Comparison of ENCODE assay signal across 1 cellular context in genomic region chr3:72906154-72906553, GRCh38.
TF ChIP-seq lines count a peak whose summit lies in the region.

No MANE protein-coding gene starts in this region.

TF ChIP-seq in H1, 55 proteins besides CTCF, POLR2A, EP300 and RAD21:
- peak; percentile 63 for TF ChIP-seq MAX (IDR thresholded peaks at IDR 0.05)
- TF ChIP-seq EGR1 (IDR thresholded peaks at IDR 0.05; ENCODE audit: borderline replicate concordance, low read depth, low read length) = no peak
TF ChIP-seq in H1: peak in this region for 1.
